ENCODE assay signal across 8 cellular contexts in the genomic region with DNA sequence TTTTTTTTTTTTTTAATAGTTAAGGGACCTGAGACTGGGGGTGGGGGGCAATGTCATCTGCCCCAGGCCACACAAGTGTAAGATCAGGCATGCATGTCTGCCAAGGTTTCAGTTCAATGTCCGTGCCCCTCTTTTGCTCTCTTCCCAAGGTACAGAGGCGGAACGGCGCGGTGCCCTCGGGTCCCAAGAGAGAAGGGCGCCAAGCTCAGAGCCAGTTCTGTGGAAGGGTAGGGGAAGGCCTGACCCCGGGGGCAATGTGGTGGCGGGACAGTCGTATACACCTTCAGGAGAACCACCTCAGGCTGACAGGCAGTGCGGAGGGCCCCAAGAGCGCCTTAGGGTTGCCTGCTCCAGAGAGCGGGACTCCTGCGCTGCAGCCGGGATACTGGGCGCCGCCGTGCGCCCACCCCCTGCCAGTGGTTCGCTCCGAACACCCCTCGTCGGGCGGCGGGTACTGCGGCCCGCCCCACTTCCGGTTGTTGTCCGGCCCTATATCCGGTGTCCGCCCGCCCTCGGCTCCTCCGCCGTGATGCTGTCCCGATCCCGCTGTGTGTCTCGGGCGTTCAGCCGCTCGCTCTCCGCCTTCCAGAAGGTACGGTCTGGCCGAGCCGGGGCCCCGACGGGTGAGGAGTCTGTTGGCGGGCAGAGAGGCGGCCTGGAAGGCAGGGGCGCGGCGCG. TPM values are rescaled to one million over a fixed set of nuclear protein-coding genes. Genes with fewer than 3 reads are reported as not detected.
A peak's percentile ranks its signal among the peaks of the same experiment; 100 is the strongest.
DNase-seq lines count a peak whose midpoint lies in the region; ATAC-seq and TF ChIP-seq lines count a peak whose summit lies in the region.

A gene (plus strand): TSS at position 492 of the 678 bp plus-strand sequence. CDS start 38 bp downstream, at position 530.

- H3K4me1 Mint-ChIP-seq in activated T-cell treated with anti-CD3 and anti-CD28 coated beads, Interleukin-2, amount 50 U/mL, for 24 hours (ENCODE audit: low read depth) = peaks cover 61% of the 10 kb centered on the region

- ATAC-seq in GM21619 (IDR thresholded peaks at IDR 0.05; ENCODE audit: unreplicated experiment) = peak; percentile 96

- H3K27me3 ChIP-seq in esophagus (ENCODE audit: control insufficient read depth in 1 of 2, insufficient read depth in 2 of 2, low read length in 2 of 2) (no peaks in the 10 kb centered on the region), mucosa of stomach (ENCODE audit: control insufficient read depth, insufficient read depth, low read length) (no peaks in the 10 kb centered on the region)

- peaks cover 0 to 5% of the 10 kb centered on the region in 2 donors for H3K4me1 ChIP-seq in esophagus (ENCODE audit: control insufficient read depth in 2 of 2, insufficient read depth in 2 of 2, low read length in 1 of 2)
- peaks cover 19% of the 10 kb centered on the region for H3K4me1 ChIP-seq in mucosa of stomach (ENCODE audit: control insufficient read depth, insufficient read depth, low read length)

- DNase-seq in DMS53 (lab: John Stamatoyannopoulos, UW) = peak; percentile 92
- DNase-seq in Jurkat, Clone E6-1 (ENCODE audit: low read depth, low spot score) = peak; percentile 79
- DNase-seq in activated T-cell treated with anti-CD3 and anti-CD28 coated beads, Interleukin-2, amount 50 U/mL, for 24 hours = peak; percentile 96
- DNase-seq in stimulated activated CD8-positive, alpha-beta memory T cell treated with anti-CD3 and anti-CD28 coated beads, Interleukin-7, amount 100 ng/mL, for 24 hours (ENCODE audit: low read depth) = peak; percentile 67

- 0 to 1% methylated on average over 35 to 53 of the region's 53 CpGs for WGBS in esophagus, 2 donors

- peak within 1 kb of the TSS; percentile 91 for H3K4me3 Mint-ChIP-seq in activated T-cell treated with anti-CD3 and anti-CD28 coated beads, Interleukin-2, amount 50 U/mL, for 24 hours

- peak within 1 kb of the TSS; percentile 97 for H3K27ac Mint-ChIP-seq in activated T-cell treated with anti-CD3 and anti-CD28 coated beads, Interleukin-2, amount 50 U/mL, for 24 hours

- H3K36me3 ChIP-seq in esophagus (ENCODE audit: control insufficient read depth in 2 of 2, insufficient read depth in 2 of 2, low read length in 1 of 2) (peaks cover 0 to 3% of the 10 kb centered on the region in 2 donors), mucosa of stomach (ENCODE audit: control insufficient read depth, insufficient read depth, low read length) (no peaks in the 10 kb centered on the region)

- H3K9ac ChIP-seq in mucosa of stomach (ENCODE audit: low read length) = peak within 1 kb of the TSS; percentile 93

- peak within 1 kb of the TSS; percentile 92 for H3K4me3 ChIP-seq in Jurkat, Clone E6-1 (ENCODE audit: low read length)
- H3K4me3 ChIP-seq in esophagus (ENCODE audit: low read depth in 1 of 2, low read length in 2 of 2) = peak within 1 kb of the TSS; percentile 90 to 99
- H3K4me3 ChIP-seq in mucosa of stomach (ENCODE audit: low read length) = peak within 1 kb of the TSS; percentile 90

- H3K9me3 ChIP-seq in esophagus (ENCODE audit: control insufficient read depth in 2 of 2, insufficient read depth in 1 of 2, low read depth in 1 of 2, low read length in 1 of 2) (no peaks in the 10 kb centered on the region), mucosa of stomach (ENCODE audit: control insufficient read depth, low read length) (no peaks in the 10 kb centered on the region)

- peaks cover 42% of the 10 kb centered on the region for H3K36me3 Mint-ChIP-seq in activated T-cell treated with anti-CD3 and anti-CD28 coated beads, Interleukin-2, amount 50 U/mL, for 24 hours (ENCODE audit: low read depth)

- peak within 1 kb of the TSS; percentile 99 to 100 for H3K27ac ChIP-seq in esophagus (ENCODE audit: low read depth in 2 of 2, low read length in 1 of 2)

- H3K27me3 Mint-ChIP-seq in activated T-cell treated with anti-CD3 and anti-CD28 coated beads, Interleukin-2, amount 50 U/mL, for 24 hours = no peaks in the 10 kb centered on the region

- H3K9me3 Mint-ChIP-seq in activated T-cell treated with anti-CD3 and anti-CD28 coated beads, Interleukin-2, amount 50 U/mL, for 24 hours = no peaks in the 10 kb centered on the region

TF ChIP-seq in PFSK-1, 5 proteins besides CTCF, POLR2A, EP300 and RAD21:
- TF ChIP-seq POLR2AphosphoS5 (IDR thresholded peaks at IDR 0.05; ENCODE audit: low read depth, low read length) = peak; percentile 95
- TF ChIP-seq, protein P1, sequence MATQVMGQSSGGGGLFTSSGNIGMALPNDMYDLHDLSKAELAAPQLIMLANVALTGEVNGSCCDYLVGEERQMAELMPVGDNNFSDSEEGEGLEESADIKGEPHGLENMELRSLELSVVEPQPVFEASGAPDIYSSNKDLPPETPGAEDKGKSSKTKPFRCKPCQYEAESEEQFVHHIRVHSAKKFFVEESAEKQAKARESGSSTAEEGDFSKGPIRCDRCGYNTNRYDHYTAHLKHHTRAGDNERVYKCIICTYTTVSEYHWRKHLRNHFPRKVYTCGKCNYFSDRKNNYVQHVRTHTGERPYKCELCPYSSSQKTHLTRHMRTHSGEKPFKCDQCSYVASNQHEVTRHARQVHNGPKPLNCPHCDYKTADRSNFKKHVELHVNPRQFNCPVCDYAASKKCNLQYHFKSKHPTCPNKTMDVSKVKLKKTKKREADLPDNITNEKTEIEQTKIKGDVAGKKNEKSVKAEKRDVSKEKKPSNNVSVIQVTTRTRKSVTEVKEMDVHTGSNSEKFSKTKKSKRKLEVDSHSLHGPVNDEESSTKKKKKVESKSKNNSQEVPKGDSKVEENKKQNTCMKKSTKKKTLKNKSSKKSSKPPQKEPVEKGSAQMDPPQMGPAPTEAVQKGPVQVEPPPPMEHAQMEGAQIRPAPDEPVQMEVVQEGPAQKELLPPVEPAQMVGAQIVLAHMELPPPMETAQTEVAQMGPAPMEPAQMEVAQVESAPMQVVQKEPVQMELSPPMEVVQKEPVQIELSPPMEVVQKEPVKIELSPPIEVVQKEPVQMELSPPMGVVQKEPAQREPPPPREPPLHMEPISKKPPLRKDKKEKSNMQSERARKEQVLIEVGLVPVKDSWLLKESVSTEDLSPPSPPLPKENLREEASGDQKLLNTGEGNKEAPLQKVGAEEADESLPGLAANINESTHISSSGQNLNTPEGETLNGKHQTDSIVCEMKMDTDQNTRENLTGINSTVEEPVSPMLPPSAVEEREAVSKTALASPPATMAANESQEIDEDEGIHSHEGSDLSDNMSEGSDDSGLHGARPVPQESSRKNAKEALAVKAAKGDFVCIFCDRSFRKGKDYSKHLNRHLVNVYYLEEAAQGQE (IDR thresholded peaks at IDR 0.05; ENCODE audit: insufficient read depth in 1 of 2, low read depth in 2 of 2, low read length in 2 of 2) = no peak
- peak; percentile 75 for TF ChIP-seq FOXP2 (optimal IDR thresholded peaks at IDR 0.05; ENCODE audit: borderline replicate concordance, extremely low read depth, extremely low read length, insufficient read depth)
- TF ChIP-seq TAF1 (IDR thresholded peaks at IDR 0.05; ENCODE audit: borderline replicate concordance, insufficient read depth, low read length) = peak; percentile 78; the same call in 1 of the 2 replicates
- TF ChIP-seq SIN3A (IDR thresholded peaks at IDR 0.05; ENCODE audit: borderline replicate concordance, insufficient read depth, low read length) = no peak

RNA-seq across cellular contexts. Expression of the gene that starts here (rescaled TPM):
- 52.0 TPM for polyA plus RNA-seq in Jurkat, Clone E6-1 (2012; ENCODE audit: insufficient read depth, insufficient read length)
- 57.0 TPM for polyA plus RNA-seq in PFSK-1 (2012; ENCODE audit: insufficient read length, low read depth)
- 10 to 100 TPM; 31.0 to 56.5 TPM for polyA plus RNA-seq in esophagus

Comparison
In these comparisons a context has a peak if more than half of its experiments do, and no peak if none do; other contexts are left out.
1. Peak in every context shown above with its lines: DNase-seq, ATAC-seq, H3K4me3 ChIP-seq and H3K27ac ChIP-seq.